In genomic region chr6:65399355-65400084, GRCh38 we compare ENCODE assay signal across 18 cellular contexts.
"Had no signal": no experiment of that assay in that cellular context is flagged by ENCODE, and none has a peak within 500 bp of the region (broad histone marks: within the 10 kb centered on the region; RNA-seq: fewer than 3 reads in every experiment).

No MANE protein-coding gene starts in this region.

- H3K9me3 ChIP-seq: adrenal gland, tibial artery had no signal

- H2AFZ ChIP-seq: hepatocyte had no signal

- H3K27me3 ChIP-seq: adrenal gland, hepatocyte, tibial artery had no signal

- ATAC-seq: activated CD4-positive, alpha-beta T cell treated with anti-CD3 and anti-CD28 coated beads for 36 hours; activated naive CD4-positive, alpha-beta T cell treated with anti-CD3 and anti-CD28 coated beads, Interleukin-2, amount 50 U/mL, for 72 hours; stimulated activated naive CD8-positive, alpha-beta T cell treated with anti-CD3 and anti-CD28 coated beads, Interleukin-15, Interleukin-2, amounts not matched to agents 100 U/mL and 50 U/mL, for 24 hours; WTC11 had no signal

- H3K27ac Mint-ChIP-seq: activated CD4-positive, alpha-beta T cell treated with anti-CD3 and anti-CD28 coated beads for 36 hours; activated naive CD4-positive, alpha-beta T cell treated with anti-CD3 and anti-CD28 coated beads, Interleukin-2, amount 50 U/mL, for 72 hours; progenitor cell of endocrine pancreas; WTC11 had no signal

- H3K4me3 Mint-ChIP-seq: activated CD4-positive, alpha-beta T cell treated with anti-CD3 and anti-CD28 coated beads for 36 hours; WTC11 had no signal

- H3K79me2 ChIP-seq: hepatocyte had no signal

- H3K36me3 ChIP-seq: adrenal gland, tibial artery had no signal

- H3K27me3 Mint-ChIP-seq: activated CD4-positive, alpha-beta T cell treated with anti-CD3 and anti-CD28 coated beads for 36 hours; progenitor cell of endocrine pancreas had no signal

- FAIRE-seq: bronchial epithelial cell, keratinocyte, urothelium cell line had no signal

- H3K4me2 ChIP-seq: hepatocyte had no signal

- H3K4me3 ChIP-seq: adrenal gland, hepatocyte, lung, tibial artery had no signal

- H3K4me1 Mint-ChIP-seq: activated CD4-positive, alpha-beta T cell treated with anti-CD3 and anti-CD28 coated beads for 36 hours; WTC11 had no signal

- DNase-seq: activated CD4-positive, alpha-beta T cell treated with anti-CD3 and anti-CD28 coated beads for 36 hours; activated CD4-positive, alpha-beta T cell treated with anti-CD3 and anti-CD28 coated beads, Interleukin-2, amount 50 U/mL, for 48 hours; activated gamma-delta T cell treated with Interleukin-2 at 50 U/mL for 16 hours; adrenal gland; cerebellar nuclear complex; effector CD8-positive, alpha-beta T cell; foreskin fibroblast; stimulated activated naive CD8-positive, alpha-beta T cell treated with anti-CD3 and anti-CD28 coated beads, Interleukin-15, Interleukin-2, amounts not matched to agents 100 U/mL and 50 U/mL, for 24 hours; substantia nigra; tibial artery had no signal

- H3K4me1 ChIP-seq: adrenal gland, tibial artery had no signal

- H3K27ac ChIP-seq: adrenal gland, hepatocyte, tibial artery had no signal

- H3K36me3 Mint-ChIP-seq: activated naive CD4-positive, alpha-beta T cell treated with anti-CD3 and anti-CD28 coated beads, Interleukin-2, amount 50 U/mL, for 72 hours had no signal
